ENCODE assay signal across 15 cellular contexts in genomic region chr3:51712963-51713362, GRCh38.
"Had no signal": no experiment of that assay in that cellular context is flagged by ENCODE, and none has a peak within 500 bp of the region (broad histone marks: within the 10 kb centered on the region; RNA-seq: fewer than 3 reads in every experiment).

No MANE protein-coding gene starts in this region.

- H3K4me3 Mint-ChIP-seq: activated T-helper 17 cell treated with anti-CD3 and anti-CD28 coated beads, Interleukin-2, amount 50 U/mL, for 72 hours; naive thymus-derived CD8-positive, alpha-beta T cell; stimulated activated memory B cell treated with anti-CD40 and anti-IgM and Interleukin-4, amounts not matched to agents 10 μg/mL and 1 μg/mL and 100 μg/mL, for 72 hours had no signal

- H3K9me3 ChIP-seq: adrenal gland, mucosa of descending colon had no signal

- H3K27ac Mint-ChIP-seq: progenitor cell of endocrine pancreas; stimulated activated memory B cell treated with anti-CD40 and anti-IgM and Interleukin-4, amounts not matched to agents 10 μg/mL and 1 μg/mL and 100 μg/mL, for 72 hours had no signal

- H3K4me3 ChIP-seq: adrenal gland, hepatocyte, mucosa of descending colon had no signal

- ATAC-seq: activated T-helper 17 cell treated with anti-CD3 and anti-CD28 coated beads, Interleukin-2, amount 50 U/mL, for 72 hours; mucosa of descending colon; naive thymus-derived CD8-positive, alpha-beta T cell; right cardiac atrium; stimulated activated memory B cell treated with anti-CD40 and anti-IgM and Interleukin-4, amounts not matched to agents 10 μg/mL and 1 μg/mL and 100 μg/mL, for 72 hours had no signal

- H3K36me3 Mint-ChIP-seq: stimulated activated memory B cell treated with anti-CD40 and anti-IgM and Interleukin-4, amounts not matched to agents 10 μg/mL and 1 μg/mL and 100 μg/mL, for 72 hours had no signal

- H3K27ac ChIP-seq: adrenal gland, epithelial cell of prostate, hepatocyte had no signal

- H3K27me3 Mint-ChIP-seq: activated T-helper 17 cell treated with anti-CD3 and anti-CD28 coated beads, Interleukin-2, amount 50 U/mL, for 72 hours; naive thymus-derived CD8-positive, alpha-beta T cell; stimulated activated memory B cell treated with anti-CD40 and anti-IgM and Interleukin-4, amounts not matched to agents 10 μg/mL and 1 μg/mL and 100 μg/mL, for 72 hours had no signal

- DNase-seq: central memory CD4-positive, alpha-beta T cell; effector memory CD4-positive, alpha-beta T cell; mammary epithelial cell; mucosa of descending colon; nucleus accumbens; right cardiac atrium; T-helper 2 cell; trophoblast cell had no signal

- H3K27me3 ChIP-seq: adrenal gland had no signal

- H3K36me3 ChIP-seq: adrenal gland had no signal

- H3K4me1 ChIP-seq: adrenal gland had no signal

- H3K9me3 Mint-ChIP-seq: activated T-helper 17 cell treated with anti-CD3 and anti-CD28 coated beads, Interleukin-2, amount 50 U/mL, for 72 hours; naive thymus-derived CD8-positive, alpha-beta T cell; stimulated activated memory B cell treated with anti-CD40 and anti-IgM and Interleukin-4, amounts not matched to agents 10 μg/mL and 1 μg/mL and 100 μg/mL, for 72 hours had no signal
